ENCODE assay signal across 1 cellular context in genomic region chr21:46585191-46585953, GRCh38.
TF ChIP-seq lines count a peak whose summit lies in the region.

No MANE protein-coding gene starts in this region.

TF ChIP-seq in K562, 482 proteins besides CTCF, POLR2A, EP300 and RAD21:
- TF ChIP-seq, protein P1, sequence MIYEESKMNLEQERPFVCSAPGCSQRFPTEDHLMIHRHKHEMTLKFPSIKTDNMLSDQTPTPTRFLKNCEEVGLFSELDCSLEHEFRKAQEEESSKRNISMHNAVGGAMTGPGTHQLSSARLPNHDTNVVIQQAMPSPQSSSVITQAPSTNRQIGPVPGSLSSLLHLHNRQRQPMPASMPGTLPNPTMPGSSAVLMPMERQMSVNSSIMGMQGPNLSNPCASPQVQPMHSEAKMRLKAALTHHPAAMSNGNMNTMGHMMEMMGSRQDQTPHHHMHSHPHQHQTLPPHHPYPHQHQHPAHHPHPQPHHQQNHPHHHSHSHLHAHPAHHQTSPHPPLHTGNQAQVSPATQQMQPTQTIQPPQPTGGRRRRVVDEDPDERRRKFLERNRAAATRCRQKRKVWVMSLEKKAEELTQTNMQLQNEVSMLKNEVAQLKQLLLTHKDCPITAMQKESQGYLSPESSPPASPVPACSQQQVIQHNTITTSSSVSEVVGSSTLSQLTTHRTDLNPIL (CRISPR knock-in tag; IDR thresholded peaks at IDR 0.05), result no peak
- no peak for TF ChIP-seq JUND (IDR thresholded peaks at IDR 0.05; ENCODE audit: borderline replicate concordance, low read depth, low read length)
- TF ChIP-seq JUND (tag; IDR thresholded peaks at IDR 0.05; ENCODE audit: borderline replicate concordance, low read depth, low read length), result no peak
- TF ChIP-seq NFIC (IDR thresholded peaks at IDR 0.05), result peak; percentile 88
- 0 out of 2 replicates have a peak, but pooled peaks have one; percentile 10 for TF ChIP-seq NFIX (CRISPR knock-in tag; IDR thresholded peaks at IDR 0.05; ENCODE audit: low read depth)
- no peak for TF ChIP-seq HNRNPL (IDR thresholded peaks at IDR 0.05; ENCODE audit: low read depth, low read length)
- TF ChIP-seq, protein P2, sequence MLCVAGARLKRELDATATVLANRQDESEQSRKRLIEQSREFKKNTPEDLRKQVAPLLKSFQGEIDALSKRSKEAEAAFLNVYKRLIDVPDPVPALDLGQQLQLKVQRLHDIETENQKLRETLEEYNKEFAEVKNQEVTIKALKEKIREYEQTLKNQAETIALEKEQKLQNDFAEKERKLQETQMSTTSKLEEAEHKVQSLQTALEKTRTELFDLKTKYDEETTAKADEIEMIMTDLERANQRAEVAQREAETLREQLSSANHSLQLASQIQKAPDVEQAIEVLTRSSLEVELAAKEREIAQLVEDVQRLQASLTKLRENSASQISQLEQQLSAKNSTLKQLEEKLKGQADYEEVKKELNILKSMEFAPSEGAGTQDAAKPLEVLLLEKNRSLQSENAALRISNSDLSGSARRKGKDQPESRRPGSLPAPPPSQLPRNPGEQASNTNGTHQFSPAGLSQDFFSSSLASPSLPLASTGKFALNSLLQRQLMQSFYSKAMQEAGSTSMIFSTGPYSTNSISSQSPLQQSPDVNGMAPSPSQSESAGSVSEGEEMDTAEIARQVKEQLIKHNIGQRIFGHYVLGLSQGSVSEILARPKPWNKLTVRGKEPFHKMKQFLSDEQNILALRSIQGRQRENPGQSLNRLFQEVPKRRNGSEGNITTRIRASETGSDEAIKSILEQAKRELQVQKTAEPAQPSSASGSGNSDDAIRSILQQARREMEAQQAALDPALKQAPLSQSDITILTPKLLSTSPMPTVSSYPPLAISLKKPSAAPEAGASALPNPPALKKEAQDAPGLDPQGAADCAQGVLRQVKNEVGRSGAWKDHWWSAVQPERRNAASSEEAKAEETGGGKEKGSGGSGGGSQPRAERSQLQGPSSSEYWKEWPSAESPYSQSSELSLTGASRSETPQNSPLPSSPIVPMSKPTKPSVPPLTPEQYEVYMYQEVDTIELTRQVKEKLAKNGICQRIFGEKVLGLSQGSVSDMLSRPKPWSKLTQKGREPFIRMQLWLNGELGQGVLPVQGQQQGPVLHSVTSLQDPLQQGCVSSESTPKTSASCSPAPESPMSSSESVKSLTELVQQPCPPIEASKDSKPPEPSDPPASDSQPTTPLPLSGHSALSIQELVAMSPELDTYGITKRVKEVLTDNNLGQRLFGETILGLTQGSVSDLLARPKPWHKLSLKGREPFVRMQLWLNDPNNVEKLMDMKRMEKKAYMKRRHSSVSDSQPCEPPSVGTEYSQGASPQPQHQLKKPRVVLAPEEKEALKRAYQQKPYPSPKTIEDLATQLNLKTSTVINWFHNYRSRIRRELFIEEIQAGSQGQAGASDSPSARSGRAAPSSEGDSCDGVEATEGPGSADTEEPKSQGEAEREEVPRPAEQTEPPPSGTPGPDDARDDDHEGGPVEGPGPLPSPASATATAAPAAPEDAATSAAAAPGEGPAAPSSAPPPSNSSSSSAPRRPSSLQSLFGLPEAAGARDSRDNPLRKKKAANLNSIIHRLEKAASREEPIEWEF (CRISPR knock-in tag; IDR thresholded peaks at IDR 0.05), result no peak
